ENCODE assay signal across 1 cellular context in the genomic region with DNA sequence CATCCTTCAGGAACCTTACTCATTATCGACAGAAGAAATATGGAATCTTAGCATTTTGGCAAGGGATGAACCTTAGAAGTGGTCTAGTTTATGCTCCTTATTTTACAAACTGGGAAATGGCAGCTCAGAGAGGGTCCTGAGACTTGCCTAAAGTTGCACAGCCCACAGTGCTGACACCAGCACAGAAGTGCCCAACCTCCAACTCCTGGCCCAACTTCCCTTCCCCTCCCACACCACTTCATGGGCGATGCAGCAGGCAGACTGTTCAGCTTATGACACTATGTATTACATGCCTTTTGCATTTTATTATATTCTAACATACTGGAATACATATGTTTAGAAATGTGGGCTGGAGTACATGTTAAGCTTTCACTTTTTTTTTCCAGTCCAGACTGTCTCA.
TF ChIP-seq lines count a peak whose summit lies in the region.

No MANE protein-coding gene starts in this region.

TF ChIP-seq in HepG2, 621 proteins besides CTCF, POLR2A, EP300 and RAD21:
- TF ChIP-seq NCOA2 (CRISPR knock-in tag; IDR thresholded peaks at IDR 0.05) (no peak), MEF2D (CRISPR knock-in tag; IDR thresholded peaks at IDR 0.05) (no peak), TMF1 (CRISPR knock-in tag; IDR thresholded peaks at IDR 0.05; ENCODE audit: low read depth) (no peak), ZNF768 (CRISPR knock-in tag; IDR thresholded peaks at IDR 0.05) (peak; percentile 68), ZMYM3 (CRISPR knock-in tag; IDR thresholded peaks at IDR 0.05) (no peak), MTF2 (CRISPR knock-in tag; IDR thresholded peaks at IDR 0.05; ENCODE audit: borderline replicate concordance) (no peak)
